ENCODE assay signal across 15 cellular contexts in the genomic region with DNA sequence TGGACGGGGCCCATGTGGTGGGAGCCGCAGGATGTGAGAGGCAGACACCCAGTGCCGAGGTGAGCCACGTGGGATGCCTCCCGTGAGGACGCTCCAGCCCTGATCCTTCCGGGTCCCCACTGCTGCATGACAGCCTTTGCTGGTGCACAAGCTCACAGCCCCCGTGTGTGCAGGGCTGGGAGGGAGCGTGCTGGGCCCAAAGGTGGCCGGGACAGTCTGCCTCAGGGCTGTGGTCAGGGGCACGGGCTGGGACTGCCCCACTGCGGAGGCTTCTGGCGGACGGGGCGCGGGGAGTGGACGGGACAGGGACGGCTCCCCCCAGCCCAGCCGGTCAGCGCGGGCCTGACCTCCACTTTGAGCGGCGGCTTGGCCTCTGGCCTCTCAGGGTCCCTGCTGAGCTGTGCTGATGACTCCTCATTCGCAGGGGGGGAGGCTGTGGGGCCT. TPM values are rescaled to one million over a fixed set of nuclear protein-coding genes. Genes with fewer than 3 reads are reported as not detected.
DNase-seq lines count a peak whose midpoint lies in the region; ATAC-seq and TF ChIP-seq lines count a peak whose summit lies in the region.
"Had no signal": no experiment of that assay in that cellular context is flagged by ENCODE, and none has a peak within 500 bp of the region (broad histone marks: within the 10 kb centered on the region; RNA-seq: fewer than 3 reads in every experiment).

No MANE protein-coding gene starts in this region.

- H3K4me3 ChIP-seq in mesodermal cell (ENCODE audit: extremely low read depth, insufficient read depth, low read length, poor library complexity, severe bottlenecking) (no peak overlapping the region), hepatocyte (no peak overlapping the region)
- H3K4me3 ChIP-seq: GM23248 had no signal

- H3K4me2 ChIP-seq in hepatocyte = no peak overlapping the region

- peak overlapping the region; percentile 37 for H3K4me3 Mint-ChIP-seq in activated T-helper 1 cell treated with anti-CD3 and anti-CD28 coated beads, Interleukin-12 subunit alpha, Interleukin-12 subunit beta, Interleukin-2, Interleukin-4 antibody, amounts not matched to agents 30 ng/mL and 10 ng/mL and 1 ng/mL, durations not matched to agents 14 hours and 24 hours and 36 hours
- no peak overlapping the region for H3K4me3 Mint-ChIP-seq in stimulated activated effector memory CD8-positive, alpha-beta T cell treated with anti-CD3 and anti-CD28 coated beads, Interleukin-12 subunit alpha, Interleukin-12 subunit beta, amount 100 ng/mL, for 72 hours
- H3K4me3 Mint-ChIP-seq: IgD-negative memory B cell had no signal

- no peaks in the 10 kb centered on the region for H3K79me2 ChIP-seq in hepatocyte

- H3K9me3 ChIP-seq in mesodermal cell (ENCODE audit: control insufficient read depth, low read length) (no peaks in the 10 kb centered on the region), hepatocyte (ENCODE audit: low read depth) (no peaks in the 10 kb centered on the region)

- peak; percentile 29 for DNase-seq in Right ventricle myocardium superior
- no peak for DNase-seq in cardiac septum (ENCODE audit: low spot score)
- no peak for DNase-seq in activated T-helper 1 cell treated with anti-CD3 and anti-CD28 coated beads, Interleukin-12 subunit alpha, Interleukin-12 subunit beta, Interleukin-2, Interleukin-4 antibody, amounts not matched to agents 30 ng/mL and 10 ng/mL and 1 ng/mL, durations not matched to agents 14 hours and 24 hours and 36 hours (ENCODE audit: low spot score)
- no peak for DNase-seq in stimulated activated effector memory CD8-positive, alpha-beta T cell treated with anti-CD3 and anti-CD28 coated beads, Interleukin-12 subunit alpha, Interleukin-12 subunit beta, amount 100 ng/mL, for 72 hours (ENCODE audit: low spot score in 2 of 2)
- no peak for DNase-seq in OCI-M1 (lab: John Stamatoyannopoulos, UW)
- DNase-seq in DMS153 (lab: John Stamatoyannopoulos, UW) = no peak
- DNase-seq in hepatocyte (ENCODE audit: low spot score) = no peak
- DNase-seq: CD4-positive, CD25-positive, alpha-beta regulatory T cell; DMS79 treated with DMSO at 0.1 percent for 48 hours; GM23248; NCI-H1436 treated with DMSO at 0.1 percent for 48 hours; NCI-H2081; NCI-H524 had no signal

- no peak for ATAC-seq in Right ventricle myocardium superior (ENCODE audit: poor library complexity)
- no peak for ATAC-seq in stimulated activated effector memory CD8-positive, alpha-beta T cell treated with anti-CD3 and anti-CD28 coated beads, Interleukin-12 subunit alpha, Interleukin-12 subunit beta, amount 100 ng/mL, for 72 hours

- peak overlapping the region; percentile 16 for H3K27ac ChIP-seq in mesodermal cell (ENCODE audit: low read depth, low read length, severe bottlenecking)
- no peak overlapping the region for H3K27ac ChIP-seq in hepatocyte
- H3K27ac ChIP-seq: GM23248 had no signal

- no peaks in the 10 kb centered on the region for H3K9me3 Mint-ChIP-seq in activated T-helper 1 cell treated with anti-CD3 and anti-CD28 coated beads, Interleukin-12 subunit alpha, Interleukin-12 subunit beta, Interleukin-2, Interleukin-4 antibody, amounts not matched to agents 30 ng/mL and 10 ng/mL and 1 ng/mL, durations not matched to agents 14 hours and 24 hours and 36 hours
- H3K9me3 Mint-ChIP-seq in stimulated activated effector memory CD8-positive, alpha-beta T cell treated with anti-CD3 and anti-CD28 coated beads, Interleukin-12 subunit alpha, Interleukin-12 subunit beta, amount 100 ng/mL, for 72 hours = no peaks in the 10 kb centered on the region
- H3K9me3 Mint-ChIP-seq: CD4-positive, CD25-positive, alpha-beta regulatory T cell; IgD-negative memory B cell had no signal

- H2AFZ ChIP-seq in hepatocyte = no peak overlapping the region
- H2AFZ ChIP-seq: GM23248 had no signal

- no peaks in the 10 kb centered on the region for H3K27me3 ChIP-seq in hepatocyte

- 85 to 86% methylated on average over 22 to 24 of the region's 24 CpGs for WGBS in mesodermal cell (ENCODE audit: insufficient coverage in 2 of 2), 2 experiments
- WGBS in hepatocyte (ENCODE audit: low lambda C conversion rate, missing lambda C conversion rate) = 88% methylated on average over 13 of the region's 24 CpGs

- peaks cover 25% of the 10 kb centered on the region for H3K4me1 Mint-ChIP-seq in activated T-helper 1 cell treated with anti-CD3 and anti-CD28 coated beads, Interleukin-12 subunit alpha, Interleukin-12 subunit beta, Interleukin-2, Interleukin-4 antibody, amounts not matched to agents 30 ng/mL and 10 ng/mL and 1 ng/mL, durations not matched to agents 14 hours and 24 hours and 36 hours (ENCODE audit: low read depth)
- H3K4me1 Mint-ChIP-seq in stimulated activated effector memory CD8-positive, alpha-beta T cell treated with anti-CD3 and anti-CD28 coated beads, Interleukin-12 subunit alpha, Interleukin-12 subunit beta, amount 100 ng/mL, for 72 hours = peaks cover 33% of the 10 kb centered on the region

- no peaks in the 10 kb centered on the region for H3K4me1 ChIP-seq in mesodermal cell (ENCODE audit: control insufficient read depth, insufficient read depth, low read length, poor library complexity, severe bottlenecking)
- H3K4me1 ChIP-seq in hepatocyte (ENCODE audit: insufficient read depth) = no peaks in the 10 kb centered on the region

- no peak for TF ChIP-seq CTCF in hepatocyte (IDR thresholded peaks at IDR 0.05; ENCODE audit: poor library complexity)

- no peak overlapping the region for H3K27ac Mint-ChIP-seq in activated T-helper 1 cell treated with anti-CD3 and anti-CD28 coated beads, Interleukin-12 subunit alpha, Interleukin-12 subunit beta, Interleukin-2, Interleukin-4 antibody, amounts not matched to agents 30 ng/mL and 10 ng/mL and 1 ng/mL, durations not matched to agents 14 hours and 24 hours and 36 hours
- H3K27ac Mint-ChIP-seq in stimulated activated effector memory CD8-positive, alpha-beta T cell treated with anti-CD3 and anti-CD28 coated beads, Interleukin-12 subunit alpha, Interleukin-12 subunit beta, amount 100 ng/mL, for 72 hours = peak overlapping the region; percentile 79

- no peaks in the 10 kb centered on the region for H3K36me3 Mint-ChIP-seq in activated T-helper 1 cell treated with anti-CD3 and anti-CD28 coated beads, Interleukin-12 subunit alpha, Interleukin-12 subunit beta, Interleukin-2, Interleukin-4 antibody, amounts not matched to agents 30 ng/mL and 10 ng/mL and 1 ng/mL, durations not matched to agents 14 hours and 24 hours and 36 hours (ENCODE audit: low read depth)
- peaks cover 6% of the 10 kb centered on the region for H3K36me3 Mint-ChIP-seq in stimulated activated effector memory CD8-positive, alpha-beta T cell treated with anti-CD3 and anti-CD28 coated beads, Interleukin-12 subunit alpha, Interleukin-12 subunit beta, amount 100 ng/mL, for 72 hours
- H3K36me3 Mint-ChIP-seq: CD4-positive, CD25-positive, alpha-beta regulatory T cell; IgD-negative memory B cell had no signal

- H4K20me1 ChIP-seq in hepatocyte (ENCODE audit: insufficient read depth, poor library complexity, severe bottlenecking) = no peaks in the 10 kb centered on the region

- intact Hi-C loops in Right ventricle myocardium superior (cut with DNase I) (no loop called here), cardiac septum (cut with DNase I) (no loop called here)
- intact Hi-C loops in activated T-helper 1 cell treated with anti-CD3 and anti-CD28 coated beads, Interleukin-12 subunit alpha, Interleukin-12 subunit beta, Interleukin-2, Interleukin-4 antibody, amounts not matched to agents 30 ng/mL and 10 ng/mL and 1 ng/mL, durations not matched to agents 14 hours and 24 hours and 36 hours (cut with micrococcal nuclease) = no loop called here

- H3K36me3 ChIP-seq in mesodermal cell (ENCODE audit: control insufficient read depth, insufficient read depth, low read length) = no peaks in the 10 kb centered on the region
- no peaks in the 10 kb centered on the region for H3K36me3 ChIP-seq in hepatocyte (replicated peaks; ENCODE audit: insufficient read depth, low read depth)

- peaks cover 4% of the 10 kb centered on the region for H3K27me3 Mint-ChIP-seq in activated T-helper 1 cell treated with anti-CD3 and anti-CD28 coated beads, Interleukin-12 subunit alpha, Interleukin-12 subunit beta, Interleukin-2, Interleukin-4 antibody, amounts not matched to agents 30 ng/mL and 10 ng/mL and 1 ng/mL, durations not matched to agents 14 hours and 24 hours and 36 hours (ENCODE audit: insufficient read depth)

- no peaks in the 10 kb centered on the region for H3K9me2 ChIP-seq in hepatocyte (replicated peaks; ENCODE audit: insufficient read depth)

RNA-seq across cellular contexts. Expression of gene METRNL, which starts 9.5 kb away (rescaled TPM):
- total RNA-seq in Right ventricle myocardium superior = 70.3 TPM
- 104 TPM for total RNA-seq in cardiac septum
- 31.1 and 31.4 TPM in 2 replicates for total RNA-seq in activated T-helper 1 cell treated with anti-CD3 and anti-CD28 coated beads, Interleukin-12 subunit alpha, Interleukin-12 subunit beta, Interleukin-2, Interleukin-4 antibody, amounts not matched to agents 30 ng/mL and 10 ng/mL and 1 ng/mL, durations not matched to agents 14 hours and 24 hours and 36 hours
- polyA plus RNA-seq in mesodermal cell (2013, experiment 1 of 2) = 28.1 TPM
- 21.9 TPM for polyA plus RNA-seq in mesodermal cell (2013, experiment 2 of 2)
- 65.3 and 97.2 TPM in 2 replicates for total RNA-seq in hepatocyte
- polyA plus RNA-seq in hepatocyte = 151 and 164 TPM in 2 replicates
